ENCODE assay signal across 9 cellular contexts in the genomic region with DNA sequence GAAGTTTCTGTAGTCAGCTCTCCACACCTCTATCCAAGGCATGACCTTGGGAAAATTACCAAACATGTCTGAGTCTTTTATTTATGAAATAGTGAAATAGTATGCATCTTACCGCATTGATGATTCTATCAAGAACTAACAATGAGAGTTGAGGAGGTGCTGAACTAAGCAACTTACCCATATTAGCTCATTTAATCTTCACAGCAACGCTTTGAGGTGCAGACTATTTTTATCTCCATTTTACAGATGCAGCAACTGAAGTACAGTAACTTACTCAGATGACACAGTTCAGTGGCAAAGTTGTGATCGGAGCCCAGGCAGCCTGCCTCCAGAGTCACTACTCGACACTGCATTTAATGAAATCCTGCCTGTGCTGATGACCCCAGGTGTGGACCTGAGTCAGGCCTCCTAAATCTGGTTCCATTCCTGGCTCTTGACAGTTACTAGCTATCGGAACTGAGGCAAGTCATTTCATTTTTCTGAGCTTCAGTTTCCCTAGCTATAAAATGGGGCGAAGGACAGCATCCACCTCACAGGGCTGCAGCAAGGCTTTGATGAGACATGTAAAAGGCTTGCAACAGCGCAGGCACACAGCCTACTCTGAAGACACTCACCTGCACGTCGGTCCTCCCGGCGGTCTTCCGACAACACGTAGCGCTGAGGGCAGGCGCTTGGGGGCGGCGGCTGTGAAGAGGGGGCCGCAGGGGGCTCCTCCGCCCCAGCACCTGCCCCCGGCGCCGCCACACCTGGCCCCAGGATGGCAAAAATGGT. TPM values are rescaled to one million over a fixed set of nuclear protein-coding genes. Genes with fewer than 3 reads are reported as not detected.
DNase-seq lines count a peak whose midpoint lies in the region; ATAC-seq lines count a peak whose summit lies in the region.
"Had no signal": no experiment of that assay in that cellular context is flagged by ENCODE, and none has a peak within 500 bp of the region (broad histone marks: within the 10 kb centered on the region; RNA-seq: fewer than 3 reads in every experiment).

No MANE protein-coding gene starts in this region.

- H3K9ac ChIP-seq in stomach smooth muscle (ENCODE audit: low read length in 2 of 2), result peak overlapping the region; percentile 29 to 41

- no peaks in the 10 kb centered on the region for H3K9me3 ChIP-seq in stomach smooth muscle (ENCODE audit: control insufficient read depth in 2 of 2, low read length in 2 of 2)

- ATAC-seq in activated T-helper 17 cell treated with anti-CD3 and anti-CD28 coated beads, Interleukin-2, amount 50 U/mL, for 72 hours (replicated peaks), result no peak

- no peaks in the 10 kb centered on the region for H3K27me3 Mint-ChIP-seq in T-helper 1 cell treated with Interleukin-12 subunit alpha and Interleukin-12 subunit beta and Interleukin-4 antibody, amounts not matched to agents 30 μg/mL and 1 μg/mL, for 36 hours (ENCODE audit: low read depth)
- no peaks in the 10 kb centered on the region for H3K27me3 Mint-ChIP-seq in activated T-helper 17 cell treated with anti-CD3 and anti-CD28 coated beads, Interleukin-2, amount 50 U/mL, for 72 hours

- H3K9me3 Mint-ChIP-seq in T-helper 1 cell treated with Interleukin-12 subunit alpha and Interleukin-12 subunit beta and Interleukin-4 antibody, amounts not matched to agents 30 μg/mL and 1 μg/mL, for 36 hours, result no peaks in the 10 kb centered on the region
- no peaks in the 10 kb centered on the region for H3K9me3 Mint-ChIP-seq in activated T-helper 17 cell treated with anti-CD3 and anti-CD28 coated beads, Interleukin-2, amount 50 U/mL, for 72 hours

- no peak overlapping the region for H3K27ac ChIP-seq in stomach smooth muscle (ENCODE audit: low read length)

- H3K4me1 ChIP-seq in stomach smooth muscle (ENCODE audit: control insufficient read depth, insufficient read depth, low read length), result peaks cover 20% of the 10 kb centered on the region

- DNase-seq in T-helper 1 cell (no peak), NCI-H226 (no peak), ureter (ENCODE audit: low spot score) (no peak)
- no peak for DNase-seq in stimulated activated CD4-positive, alpha-beta T cell treated with anti-CD3 and anti-CD28 coated beads, Interleukin-2, amount 100 ng/mL, for 48 hours

- H3K27ac Mint-ChIP-seq in T-helper 1 cell treated with Interleukin-12 subunit alpha and Interleukin-12 subunit beta and Interleukin-4 antibody, amounts not matched to agents 30 μg/mL and 1 μg/mL, for 36 hours, result no peak overlapping the region
- H3K27ac Mint-ChIP-seq in activated T-helper 17 cell treated with anti-CD3 and anti-CD28 coated beads, Interleukin-2, amount 50 U/mL, for 72 hours, result no peak overlapping the region

- H3K27me3 ChIP-seq in stomach smooth muscle (ENCODE audit: control insufficient read depth in 1 of 2, insufficient read depth in 2 of 2, low read length in 2 of 2), result no peaks in the 10 kb centered on the region

- peaks cover 10 to 14% of the 10 kb centered on the region in 2 donors for H3K36me3 ChIP-seq in stomach smooth muscle (ENCODE audit: control insufficient read depth in 2 of 2, insufficient read depth in 2 of 2, low read length in 2 of 2)

- H3K4me3 Mint-ChIP-seq in T-helper 1 cell treated with Interleukin-12 subunit alpha and Interleukin-12 subunit beta and Interleukin-4 antibody, amounts not matched to agents 30 μg/mL and 1 μg/mL, for 36 hours, result peak overlapping the region; percentile 34
- H3K4me3 Mint-ChIP-seq in activated T-helper 17 cell treated with anti-CD3 and anti-CD28 coated beads, Interleukin-2, amount 50 U/mL, for 72 hours, result peak overlapping the region; percentile 94

- H3K4me3 ChIP-seq in iPS-11a (ENCODE audit: low read depth, low read length) (peak overlapping the region; percentile 43), stomach smooth muscle (ENCODE audit: low read length in 2 of 2) (peak overlapping the region in 1 of 2 donors; percentile 69)

- peaks cover 17% of the 10 kb centered on the region for H3K36me3 Mint-ChIP-seq in T-helper 1 cell treated with Interleukin-12 subunit alpha and Interleukin-12 subunit beta and Interleukin-4 antibody, amounts not matched to agents 30 μg/mL and 1 μg/mL, for 36 hours (ENCODE audit: low read depth)
- H3K36me3 Mint-ChIP-seq in activated T-helper 17 cell treated with anti-CD3 and anti-CD28 coated beads, Interleukin-2, amount 50 U/mL, for 72 hours (ENCODE audit: low read depth), result peaks cover 28% of the 10 kb centered on the region

- peaks cover 11% of the 10 kb centered on the region for H3K4me1 Mint-ChIP-seq in T-helper 1 cell treated with Interleukin-12 subunit alpha and Interleukin-12 subunit beta and Interleukin-4 antibody, amounts not matched to agents 30 μg/mL and 1 μg/mL, for 36 hours (ENCODE audit: low read depth)
- H3K4me1 Mint-ChIP-seq in activated T-helper 17 cell treated with anti-CD3 and anti-CD28 coated beads, Interleukin-2, amount 50 U/mL, for 72 hours, result peaks cover 3% of the 10 kb centered on the region

RNA-seq across cellular contexts. Expression of a gene that starts 1.6 kb away (rescaled TPM):
- total RNA-seq in activated T-helper 17 cell treated with anti-CD3 and anti-CD28 coated beads, Interleukin-2, amount 50 U/mL, for 72 hours, result 1 to 10 TPM; 7.4 to 7.6 TPM
- total RNA-seq in ureter, result 5.5 TPM

RNA-seq across cellular contexts. Expression of a gene that starts 13.7 kb away (rescaled TPM):
- total RNA-seq in activated T-helper 17 cell treated with anti-CD3 and anti-CD28 coated beads, Interleukin-2, amount 50 U/mL, for 72 hours, result not detected
- total RNA-seq in ureter, result not detected
- total RNA-seq: pulmonary artery endothelial cell had no signal

RNA-seq across cellular contexts. Expression of a gene that starts 14.9 kb away (rescaled TPM):
- 10 to 100 TPM; 13.5 to 16.4 TPM for total RNA-seq in activated T-helper 17 cell treated with anti-CD3 and anti-CD28 coated beads, Interleukin-2, amount 50 U/mL, for 72 hours
- total RNA-seq in ureter, result 22.0 TPM

RNA-seq across cellular contexts. Expression of a gene that starts 36.7 kb away (rescaled TPM):
- total RNA-seq in activated T-helper 17 cell treated with anti-CD3 and anti-CD28 coated beads, Interleukin-2, amount 50 U/mL, for 72 hours, result 1 to 10 TPM in 1 of 2 donors, under 1 TPM in 1; 0.32 to 1.9 TPM
- total RNA-seq in ureter, result not detected
- total RNA-seq: pulmonary artery endothelial cell had no signal

RNA-seq across cellular contexts. Expression of a gene that starts 37.9 kb away (rescaled TPM):
- 100 to 1,000 TPM in 1 of 2 donors, 10 to 100 TPM in 1; 98.2 to 122 TPM for total RNA-seq in activated T-helper 17 cell treated with anti-CD3 and anti-CD28 coated beads, Interleukin-2, amount 50 U/mL, for 72 hours
- total RNA-seq in ureter, result 81.1 TPM
